In the genomic region with DNA sequence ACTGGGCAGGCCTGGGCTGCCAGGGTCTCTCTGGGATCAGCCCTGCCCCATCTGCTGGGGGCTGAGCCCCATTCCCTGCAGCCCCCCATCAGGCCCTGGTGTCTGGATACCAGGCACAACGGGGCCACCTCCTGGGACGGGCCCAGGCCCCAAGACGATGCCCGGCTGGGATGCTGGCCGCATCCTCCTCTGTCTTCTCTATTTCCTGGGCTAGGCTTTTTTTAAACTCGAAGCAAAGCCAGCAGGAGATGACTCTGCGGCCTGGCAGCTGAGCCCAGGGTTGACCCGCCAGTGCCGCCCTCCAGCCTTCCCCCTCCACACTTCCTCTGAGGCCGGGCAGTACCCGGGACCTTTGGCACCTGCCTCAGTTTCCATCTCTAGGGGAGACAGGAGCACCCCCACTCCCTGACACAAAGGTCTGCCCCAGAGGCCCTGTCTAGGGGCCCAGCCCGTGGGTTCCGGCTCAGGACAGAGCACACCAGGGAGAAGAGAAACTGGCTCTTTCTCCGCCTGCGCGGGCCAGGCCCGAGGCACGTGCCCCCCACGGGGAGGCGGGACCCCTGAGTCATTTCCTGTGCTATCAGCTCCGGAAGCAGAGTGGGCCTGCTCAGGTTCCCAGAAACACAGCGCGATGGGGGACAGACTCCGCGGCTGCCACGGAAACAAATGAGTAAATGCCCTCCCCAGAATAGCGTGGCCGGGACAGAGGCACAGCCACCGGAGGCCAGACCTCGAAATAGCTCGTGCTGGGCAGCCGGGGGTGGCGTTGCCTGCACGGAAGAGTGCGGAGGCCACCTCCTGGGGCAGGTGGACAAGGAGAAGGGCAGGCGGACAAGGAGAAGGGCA, we compare ENCODE assay signal across 8 cellular contexts.
DNase-seq lines count a peak whose midpoint lies in the region; ATAC-seq, FAIRE-seq and TF ChIP-seq lines count a peak whose summit lies in the region.

No MANE protein-coding gene starts in this region.

- peak overlapping the region; percentile 66 for H2BK5ac ChIP-seq in H1 (ENCODE audit: low read depth, low read length)

- H2BK12ac ChIP-seq in H1 (ENCODE audit: low read depth, low read length), result no peak overlapping the region

- H3K9ac ChIP-seq in H1 (replicated peaks in 1 of 4; ENCODE audit: extremely low read depth in 1 of 4, low read depth in 3 of 4, low read length in 3 of 4), result no peak overlapping the region

- CTCF ChIA-PET in H1 (lab: Charles Lee; ENCODE audit: partially characterized antibody), result interaction anchor here (0.6 kb wide), 1 partner anchor 94 kb away, joined by 4 read pairs; no protein-coding TSS in a partner anchor

- H2BK120ac ChIP-seq in H1 (replicated peaks; ENCODE audit: low read depth, low read length), result no peak overlapping the region

- H4K91ac ChIP-seq in H1 (replicated peaks; ENCODE audit: insufficient read length, low read length), result no peak overlapping the region

- H3K23me2 ChIP-seq in H1 (ENCODE audit: low read depth, low read length), result no peaks in the 10 kb centered on the region

- no peak for FAIRE-seq in H1 (lab: Jason Lieb, UNC)

- H3K56ac ChIP-seq in H1 (replicated peaks; ENCODE audit: insufficient read length, low read depth, low read length), result no peak overlapping the region

- H2BK15ac ChIP-seq in H1 (ENCODE audit: low read length), result no peak overlapping the region

- peak overlapping the region; percentile 70 for H3K4me3 ChIP-seq in Jurkat, Clone E6-1 (ENCODE audit: low read length)
- no peak overlapping the region for H3K4me3 ChIP-seq in H1 (ENCODE audit: extremely low read depth in 1 of 4, insufficient read depth in 2 of 4, low read depth in 3 of 4, low read length in 4 of 4)
- no peak overlapping the region for H3K4me3 ChIP-seq in osteoblast (ENCODE audit: insufficient read depth, low read length)
- H3K4me3 ChIP-seq in suprapubic skin, result peak overlapping the region; percentile 3

- H3K79me2 ChIP-seq in H1 (ENCODE audit: control insufficient read depth in 1 of 2, insufficient read depth in 2 of 2, low read length in 2 of 2) (no peaks in the 10 kb centered on the region), osteoblast (ENCODE audit: insufficient read depth, low read length) (no peaks in the 10 kb centered on the region)

- POLR2A ChIA-PET in H1 (lab: Charles Lee; ENCODE audit: partially characterized antibody), result no interaction called here

- no peak overlapping the region for H4K8ac ChIP-seq in H1 (ENCODE audit: extremely low read depth, insufficient read depth, low read length)

- H3K14ac ChIP-seq in H1 (ENCODE audit: insufficient read length), result no peak overlapping the region

- DNase-seq in CD1c-positive myeloid dendritic cell (ENCODE audit: extremely low spot score) (peak; percentile 98), H1 (ENCODE audit: low read depth in 1 of 2, low spot score in 2 of 2) (no peak), osteoblast (ENCODE audit: insufficient read length, low spot score, missing footprints) (peak; percentile 98), suprapubic skin (ENCODE audit: low spot score in 2 of 2) (peak; percentile 87 to 89), NCI-H1417 (lab: John Stamatoyannopoulos, UW) (no peak)
- peak; percentile 81 for DNase-seq in Jurkat, Clone E6-1 (ENCODE audit: low read depth, low spot score)
- peak; percentile 91 for DNase-seq in activated CD8-positive, alpha-beta memory T cell treated with anti-CD3 and anti-CD28 coated beads for 1 hour (ENCODE audit: extremely low read depth in 1 of 2, low read depth in 1 of 2)

- H2AFZ ChIP-seq in H1 (ENCODE audit: low read length), result no peak overlapping the region
- peak overlapping the region; percentile 85 for H2AFZ ChIP-seq in osteoblast (ENCODE audit: low read length)

- TF ChIP-seq EP300 in H1 (IDR thresholded peaks at IDR 0.05; ENCODE audit: borderline replicate concordance in 1 of 2, low read depth in 2 of 2, low read length in 2 of 2) (no peak), suprapubic skin (IDR thresholded peaks at IDR 0.05) (no peak)

- no peak overlapping the region for H3K23ac ChIP-seq in H1 (ENCODE audit: insufficient read length)

- TF ChIP-seq RAD21 in H1 (IDR thresholded peaks at IDR 0.05 in 1 of 2, conservative IDR thresholded peaks at IDR 0.05 in 1 of 2; ENCODE audit: low read depth in 2 of 2, low read length in 2 of 2), result no peak

- H3K4ac ChIP-seq in H1 (replicated peaks; ENCODE audit: insufficient read length, low read depth, low read length), result no peak overlapping the region

- TF ChIP-seq CTCF in H1 (IDR thresholded peaks at IDR 0.05; ENCODE audit: control extremely low read depth in 1 of 3, insufficient read depth in 1 of 3, low read depth in 1 of 3, low read length in 3 of 3), result no peak
- no peak for TF ChIP-seq CTCF in osteoblast (IDR thresholded peaks at IDR 0.05; ENCODE audit: extremely low read depth, low read depth, low read length)
- no peak for TF ChIP-seq CTCF in suprapubic skin (IDR thresholded peaks at IDR 0.05)

- H2AK5ac ChIP-seq in H1 (ENCODE audit: low read depth, low read length), result no peak overlapping the region

- peak; percentile 66 for ATAC-seq in GM21526 (IDR thresholded peaks at IDR 0.05; ENCODE audit: low FRiP score, unreplicated experiment)

- WGBS in H1 (ENCODE audit: extremely low coverage in 1 of 2, insufficient coverage in 1 of 2, insufficient read length in 1 of 2, insufficient replicate concordance in 2 of 2, low coverage in 1 of 2, low lambda C conversion rate in 2 of 2, missing lambda C conversion rate in 1 of 2), 2 experiments, result 86% methylated on average over 35 of the region's 36 CpGs; no CpG with 5 or more reads in 1 of the 2 experiments
- 59% methylated on average over 22 of the region's 36 CpGs for WGBS in suprapubic skin

- no peak overlapping the region for H3K18ac ChIP-seq in H1 (ENCODE audit: extremely low read depth, low read length)

- H3K4me2 ChIP-seq in H1 (ENCODE audit: insufficient read depth in 1 of 2, low read depth in 2 of 2, low read length in 2 of 2) (no peak overlapping the region), osteoblast (ENCODE audit: insufficient read depth, low read length) (no peak overlapping the region)

- no peak overlapping the region for H4K5ac ChIP-seq in H1 (ENCODE audit: insufficient read length, low read depth, low read length)

- H2BK20ac ChIP-seq in H1 (ENCODE audit: low read length), result no peak overlapping the region

- 0 out of 2 replicates have a peak overlapping the region, but pooled peaks have one; percentile 11 for H3K27ac ChIP-seq in H1 (ENCODE audit: low read depth, low read length)
- peak overlapping the region; percentile 83 for H3K27ac ChIP-seq in osteoblast (ENCODE audit: low read depth, low read length)
- H3K27ac ChIP-seq in suprapubic skin, result peak overlapping the region; percentile 82

- H3K36me3 ChIP-seq in H1 (ENCODE audit: control insufficient read depth in 2 of 4, insufficient read depth in 4 of 4, low read length in 3 of 4), result peaks cover 0 to 12% (median 2%) of the 10 kb centered on the region in 4 experiments; a peak in 2 of 8 replicates
- H3K36me3 ChIP-seq in osteoblast (ENCODE audit: insufficient read depth, low read length), result no peaks in the 10 kb centered on the region
- peaks cover 7% of the 10 kb centered on the region for H3K36me3 ChIP-seq in suprapubic skin

- TF ChIP-seq POLR2A in H1 (IDR thresholded peaks at IDR 0.05; ENCODE audit: control extremely low read depth in 1 of 2, low read depth in 2 of 2, low read length in 2 of 2), result no peak
- TF ChIP-seq POLR2A in suprapubic skin (IDR thresholded peaks at IDR 0.05), result peak in 1 of 2 donors; percentile 24

- H3K4me1 ChIP-seq in H1 (replicated peaks in 1 of 4; ENCODE audit: control insufficient read depth in 3 of 4, insufficient read depth in 4 of 4, low read length in 3 of 4) (peaks cover 0 to 2% (median 0%) of the 10 kb centered on the region in 4 experiments; a peak in 2 of 7 replicates), osteoblast (ENCODE audit: insufficient read depth, low read length) (peaks cover 16% of the 10 kb centered on the region), suprapubic skin (peaks cover 40% of the 10 kb centered on the region)

- no peaks in the 10 kb centered on the region; the same call in 1 of the 2 replicates for H3K79me1 ChIP-seq in H1 (ENCODE audit: low read depth, low read length)

- peaks cover 0 to 3% of the 10 kb centered on the region in 2 experiments for H4K20me1 ChIP-seq in H1 (replicated peaks in 1 of 2; ENCODE audit: control insufficient read depth in 1 of 2, insufficient read depth in 2 of 2, low read length in 2 of 2)
- no peaks in the 10 kb centered on the region for H4K20me1 ChIP-seq in osteoblast (ENCODE audit: insufficient read depth, low read length)

- H3K9me3 ChIP-seq in H1 (ENCODE audit: insufficient read depth in 2 of 2, low read depth in 1 of 2, low read length in 1 of 2) (no peaks in the 10 kb centered on the region), osteoblast (ENCODE audit: low read depth, low read length) (no peaks in the 10 kb centered on the region), suprapubic skin (no peaks in the 10 kb centered on the region)

- no peaks in the 10 kb centered on the region for H3K27me3 ChIP-seq in H1 (replicated peaks in 1 of 4; ENCODE audit: control insufficient read depth in 3 of 4, extremely low read depth in 1 of 4, insufficient read depth in 3 of 4, low read length in 3 of 4)
- no peaks in the 10 kb centered on the region for H3K27me3 ChIP-seq in osteoblast (ENCODE audit: insufficient read depth, low read length)
- no peaks in the 10 kb centered on the region for H3K27me3 ChIP-seq in suprapubic skin

TF ChIP-seq in H1, 55 proteins besides CTCF, POLR2A, EP300 and RAD21 (continues in another document):
- TF ChIP-seq, protein P1, sequence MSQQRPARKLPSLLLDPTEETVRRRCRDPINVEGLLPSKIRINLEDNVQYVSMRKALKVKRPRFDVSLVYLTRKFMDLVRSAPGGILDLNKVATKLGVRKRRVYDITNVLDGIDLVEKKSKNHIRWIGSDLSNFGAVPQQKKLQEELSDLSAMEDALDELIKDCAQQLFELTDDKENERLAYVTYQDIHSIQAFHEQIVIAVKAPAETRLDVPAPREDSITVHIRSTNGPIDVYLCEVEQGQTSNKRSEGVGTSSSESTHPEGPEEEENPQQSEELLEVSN (IDR thresholded peaks at IDR 0.05), result no peak
- TF ChIP-seq ATF3 (IDR thresholded peaks at IDR 0.05; ENCODE audit: insufficient read depth, low read depth, low read length) (no peak), CBX8 (IDR thresholded peaks at IDR 0.05; ENCODE audit: borderline replicate concordance, low read depth, low read length) (no peak), SP1 (IDR thresholded peaks at IDR 0.05; ENCODE audit: low read depth, low read length) (no peak), TEAD4 (IDR thresholded peaks at IDR 0.05; ENCODE audit: low read depth, low read length) (no peak), CHD1 (IDR thresholded peaks at IDR 0.05; ENCODE audit: low read depth, low read length) (no peak), NANOG (IDR thresholded peaks at IDR 0.05; ENCODE audit: insufficient read depth, low read depth, low read length, poor library complexity, severe bottlenecking) (no peak)
- TF ChIP-seq, protein P2, sequence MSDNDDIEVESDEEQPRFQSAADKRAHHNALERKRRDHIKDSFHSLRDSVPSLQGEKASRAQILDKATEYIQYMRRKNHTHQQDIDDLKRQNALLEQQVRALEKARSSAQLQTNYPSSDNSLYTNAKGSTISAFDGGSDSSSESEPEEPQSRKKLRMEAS (IDR thresholded peaks at IDR 0.05), result no peak

Comparison
In these comparisons a context has a peak if more than half of its experiments do, and no peak if none do; other contexts are left out.
1. DNase-seq: peak in CD1c-positive myeloid dendritic cell (single experiment), Jurkat, Clone E6-1 (single experiment), activated CD8-positive, alpha-beta memory T cell treated with anti-CD3 and anti-CD28 coated beads for 1 hour (2 of 2), osteoblast (single experiment) and suprapubic skin (2 of 2); none in H1 (0 of 2) and NCI-H1417 (0 of 3).
2. H3K4me3 ChIP-seq: peak in Jurkat, Clone E6-1 (single experiment) and suprapubic skin (single experiment); none in H1 (0 of 4) and osteoblast (single experiment).
3. H3K27ac ChIP-seq: peak in every context shown above with its lines; median percentile 83 in osteoblast; 82 in suprapubic skin; 11 in H1.